Comparison of ENCODE assay signal across 1 cellular context in genomic region chr19:51754106-51754505, GRCh38.
TF ChIP-seq lines count a peak whose summit lies in the region.

No MANE protein-coding gene starts in this region.

TF ChIP-seq in WTC11, 78 proteins besides CTCF, POLR2A, EP300 and RAD21 (continued from another document):
- TF ChIP-seq GTF2I (CRISPR knock-in tag; conservative IDR thresholded peaks at IDR 0.05) (no peak), TEAD1 (CRISPR knock-in tag; IDR thresholded peaks at IDR 0.05) (no peak), NFE2L1 (CRISPR knock-in tag; IDR thresholded peaks at IDR 0.05) (no peak), PRDM15 (CRISPR knock-in tag; IDR thresholded peaks at IDR 0.05) (no peak), RORB (CRISPR knock-in tag; IDR thresholded peaks at IDR 0.05) (no peak), IRF2 (CRISPR knock-in tag; IDR thresholded peaks at IDR 0.05; ENCODE audit: borderline replicate concordance, low read depth) (no peak), AR (CRISPR knock-in tag; IDR thresholded peaks at IDR 0.05) (no peak), PRRX2 (CRISPR knock-in tag; IDR thresholded peaks at IDR 0.05) (no peak), ZNF425 (CRISPR knock-in tag; conservative IDR thresholded peaks at IDR 0.05) (no peak), USF1 (CRISPR knock-in tag; IDR thresholded peaks at IDR 0.05) (no peak), ZSCAN18 (CRISPR knock-in tag; IDR thresholded peaks at IDR 0.05) (no peak)
